Comparison of ENCODE assay signal across 11 cellular contexts in the genomic region with DNA sequence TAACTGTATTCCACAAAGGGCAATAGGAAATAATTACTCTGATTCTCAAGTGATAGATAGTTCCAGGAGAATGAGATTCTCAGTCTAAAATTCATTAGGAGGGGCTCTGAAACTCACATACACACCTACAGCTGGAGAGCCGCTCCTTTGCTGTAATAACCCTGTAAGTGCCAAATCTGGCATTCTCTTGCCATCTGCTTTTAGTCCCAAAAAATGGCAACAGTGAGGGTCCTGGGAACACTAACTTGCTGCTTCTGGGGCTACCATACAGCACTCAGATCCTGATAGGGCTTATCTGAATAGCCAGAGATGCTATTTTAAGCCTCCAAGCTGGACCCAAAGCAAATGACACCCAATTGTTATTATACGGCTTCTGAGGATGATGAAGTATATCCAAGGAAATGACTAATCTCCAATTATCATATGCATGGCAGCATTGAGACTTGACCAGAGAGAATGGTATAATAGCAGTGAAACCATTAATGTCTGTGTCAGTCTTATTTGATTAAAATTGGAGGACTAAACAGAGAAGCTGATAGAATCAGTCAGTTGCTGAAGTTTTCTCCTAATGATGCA.
A peak's percentile ranks its signal among the peaks of the same experiment; 100 is the strongest.
DNase-seq lines count a peak whose midpoint lies in the region; ATAC-seq and TF ChIP-seq lines count a peak whose summit lies in the region.
"Had no signal": no experiment of that assay in that cellular context is flagged by ENCODE, and none has a peak within 500 bp of the region (broad histone marks: within the 10 kb centered on the region; RNA-seq: fewer than 3 reads in every experiment).

No MANE protein-coding gene starts in this region.

- H2BK20ac ChIP-seq in IMR-90 (ENCODE audit: low read depth, low read length) = peak overlapping the region; percentile 84

- H3K23ac ChIP-seq in IMR-90 (ENCODE audit: low read depth, low read length) = peak overlapping the region; percentile 54; the same call in 1 of the 2 replicates

- peak overlapping the region in 1 of 2 donors; percentile 46 for H3K4me3 Mint-ChIP-seq in CD14-positive monocyte
- H3K4me3 Mint-ChIP-seq in activated T-helper 1 cell treated with anti-CD3 and anti-CD28 coated beads, Interleukin-12 subunit alpha, Interleukin-12 subunit beta, Interleukin-2, Interleukin-4 antibody, amounts not matched to agents 30 ng/mL and 10 ng/mL and 1 ng/mL, durations not matched to agents 14 hours and 24 hours and 36 hours = no peak overlapping the region

- peak overlapping the region; percentile 59 for H2BK5ac ChIP-seq in IMR-90 (ENCODE audit: low read depth, low read length, poor library complexity, severe bottlenecking)

- H3K36me3 Mint-ChIP-seq in CD14-positive monocyte = no peaks in the 10 kb centered on the region
- no peaks in the 10 kb centered on the region for H3K36me3 Mint-ChIP-seq in activated T-helper 1 cell treated with anti-CD3 and anti-CD28 coated beads, Interleukin-12 subunit alpha, Interleukin-12 subunit beta, Interleukin-2, Interleukin-4 antibody, amounts not matched to agents 30 ng/mL and 10 ng/mL and 1 ng/mL, durations not matched to agents 14 hours and 24 hours and 36 hours (ENCODE audit: low read depth)

- peak overlapping the region; percentile 49; the same call in 1 of the 2 replicates for H3K4me2 ChIP-seq in IMR-90 (ENCODE audit: low read depth, low read length)

- no peak overlapping the region for H3K4me3 ChIP-seq in IMR-90 (ENCODE audit: insufficient read depth, low read depth, low read length)
- H3K4me3 ChIP-seq in brain microvascular endothelial cell (ENCODE audit: low read depth, low read length) = no peak overlapping the region

- peaks cover 0 to 2% (median 0%) of the 10 kb centered on the region in 7 donors for H3K9me3 Mint-ChIP-seq in CD14-positive monocyte
- no peaks in the 10 kb centered on the region for H3K9me3 Mint-ChIP-seq in activated T-helper 1 cell treated with anti-CD3 and anti-CD28 coated beads, Interleukin-12 subunit alpha, Interleukin-12 subunit beta, Interleukin-2, Interleukin-4 antibody, amounts not matched to agents 30 ng/mL and 10 ng/mL and 1 ng/mL, durations not matched to agents 14 hours and 24 hours and 36 hours

- H3K4ac ChIP-seq in IMR-90 (ENCODE audit: low read depth, low read length) = peak overlapping the region; percentile 91

- intact Hi-C loops in CD14-positive monocyte (cut with micrococcal nuclease) = loop anchor here in 1 of 2 donors (5.0 kb wide), 1 partner anchor 83 kb away; no protein-coding TSS in a partner anchor
- intact Hi-C loops in IMR-90 (cut with micrococcal nuclease) = no loop called here
- intact Hi-C loops in activated T-helper 1 cell treated with anti-CD3 and anti-CD28 coated beads, Interleukin-12 subunit alpha, Interleukin-12 subunit beta, Interleukin-2, Interleukin-4 antibody, amounts not matched to agents 30 ng/mL and 10 ng/mL and 1 ng/mL, durations not matched to agents 14 hours and 24 hours and 36 hours (cut with micrococcal nuclease) = no loop called here

- H2AK5ac ChIP-seq in IMR-90 (ENCODE audit: low read depth, low read length) = peak overlapping the region; percentile 89

- no peaks in the 10 kb centered on the region; the same call in 1 of the 2 replicates for H4K20me1 ChIP-seq in IMR-90 (ENCODE audit: insufficient read depth, low read length)

- H3K4me1 ChIP-seq in IMR-90 (ENCODE audit: control insufficient read depth, insufficient read depth, low read length) = peaks cover 16% of the 10 kb centered on the region

- no CpG with 5 or more reads among the region's 2 CpGs for WGBS in IMR-90 (ENCODE audit: extremely low coverage in 2 of 2, insufficient read length in 1 of 2), 2 experiments

- no peak for DNase-seq in CD14-positive monocyte (ENCODE audit: low spot score)
- DNase-seq in IMR-90 = peak; percentile 41
- peak; percentile 54 for DNase-seq in brain microvascular endothelial cell
- peak; percentile 79 for DNase-seq in kidney tubule cell (ENCODE audit: low spot score)
- no peak for DNase-seq in activated T-cell treated with anti-CD3 and anti-CD28 coated beads, Interleukin-2, amount 50 U/mL, for 1 hour
- no peak for DNase-seq in activated effector memory CD4-positive, alpha-beta T cell treated with Interleukin-2 at 50 U/mL for 16 hours
- DNase-seq in activated T-helper 1 cell treated with anti-CD3 and anti-CD28 coated beads, Interleukin-12 subunit alpha, Interleukin-12 subunit beta, Interleukin-2, Interleukin-4 antibody, amounts not matched to agents 30 ng/mL and 10 ng/mL and 1 ng/mL, durations not matched to agents 14 hours and 24 hours and 36 hours (ENCODE audit: low spot score) = no peak
- DNase-seq: amygdala; NCI-H187; stimulated activated CD4-positive, alpha-beta T cell treated with anti-CD3 and anti-CD28 coated beads, Interleukin-12 subunit alpha, Interleukin-12 subunit beta, amount 100 ng/mL, for 4 hours had no signal

- ATAC-seq in IMR-90 (ENCODE audit: low read depth) = no peak
- no peak for ATAC-seq in GM18520 (IDR thresholded peaks at IDR 0.05; ENCODE audit: unreplicated experiment)

- no peak overlapping the region for H3K9ac ChIP-seq in IMR-90 (ENCODE audit: low read depth, low read length)

- POLR2A ChIA-PET in IMR-90 (lab: Charles Lee; ENCODE audit: unreplicated experiment) = no interaction called here

- TF ChIP-seq CTCF in CD14-positive monocyte (IDR thresholded peaks at IDR 0.05) (no peak), IMR-90 (conservative IDR thresholded peaks at IDR 0.05; ENCODE audit: low read depth, low read length) (no peak), brain microvascular endothelial cell (IDR thresholded peaks at IDR 0.05; ENCODE audit: low read depth, low read length, missing control alignments) (no peak)

- H2BK120ac ChIP-seq in IMR-90 (ENCODE audit: low read depth, low read length) = peak overlapping the region; percentile 77; the same call in 1 of the 2 replicates

- H4K91ac ChIP-seq in IMR-90 (ENCODE audit: insufficient read depth, low read depth, low read length) = peak overlapping the region; percentile 59

- dilution Hi-C loops in IMR-90 (cut with HindIII; ENCODE audit: low sequenced_read_pairs, unreplicated experiment) = no loop called here

- peaks cover 12% of the 10 kb centered on the region for H3K9me1 ChIP-seq in IMR-90 (ENCODE audit: insufficient read depth, low read length)

- in situ Hi-C loops in IMR-90 (cut with MboI; ENCODE audit: low sequenced_read_pairs) = no loop called here
- in situ Hi-C loops in brain microvascular endothelial cell (cut with HindIII; ENCODE audit: low pct_ligation_motif_present, low sequenced_read_pairs) = no loop called here

- TF ChIP-seq POLR2A in IMR-90 (IDR thresholded peaks at IDR 0.05; ENCODE audit: low read depth, low read length) = no peak

- H3K36me3 ChIP-seq in IMR-90 (ENCODE audit: control insufficient read depth, insufficient read depth, low read length) (no peaks in the 10 kb centered on the region), brain microvascular endothelial cell (replicated peaks) (no peaks in the 10 kb centered on the region)

- CTCF ChIA-PET in IMR-90 (lab: Yijun Ruan, JAX) = interaction anchor here (0.7 to 1.5 kb wide), 2 partner anchors 14 to 123 kb away, joined by 3 to 4 read pairs; no protein-coding TSS in a partner anchor

- H2AFZ ChIP-seq in IMR-90 (replicated peaks; ENCODE audit: low read length, poor library complexity) = no peak overlapping the region

- H3K4me1 Mint-ChIP-seq in CD14-positive monocyte = peaks cover 24% of the 10 kb centered on the region
- peaks cover 8% of the 10 kb centered on the region for H3K4me1 Mint-ChIP-seq in activated T-helper 1 cell treated with anti-CD3 and anti-CD28 coated beads, Interleukin-12 subunit alpha, Interleukin-12 subunit beta, Interleukin-2, Interleukin-4 antibody, amounts not matched to agents 30 ng/mL and 10 ng/mL and 1 ng/mL, durations not matched to agents 14 hours and 24 hours and 36 hours (ENCODE audit: low read depth)

- H2BK15ac ChIP-seq in IMR-90 (ENCODE audit: low read depth, low read length) = peak overlapping the region; percentile 66; the same call in 1 of the 3 replicates

- H3K9me3 ChIP-seq in IMR-90 (ENCODE audit: control insufficient read depth, insufficient read depth, low read length) = no peaks in the 10 kb centered on the region

- peak overlapping the region; percentile 43; the same call in 1 of the 2 replicates for H4K5ac ChIP-seq in IMR-90 (ENCODE audit: low read depth, low read length)

- H3K27ac ChIP-seq in IMR-90 (ENCODE audit: insufficient read depth, low read length) (0 out of 2 replicates have a peak overlapping the region, but pooled peaks have one; percentile 26), brain microvascular endothelial cell (peak overlapping the region; percentile 85)

- H2AK9ac ChIP-seq in IMR-90 (replicated peaks; ENCODE audit: low read depth, low read length, poor library complexity) = no peak overlapping the region

- peak overlapping the region; percentile 93 for H3K18ac ChIP-seq in IMR-90 (ENCODE audit: low read depth, low read length)

- H3K27me3 Mint-ChIP-seq in CD14-positive monocyte (ENCODE audit: low read depth in 3 of 3) = no peaks in the 10 kb centered on the region
- H3K27me3 Mint-ChIP-seq in activated T-helper 1 cell treated with anti-CD3 and anti-CD28 coated beads, Interleukin-12 subunit alpha, Interleukin-12 subunit beta, Interleukin-2, Interleukin-4 antibody, amounts not matched to agents 30 ng/mL and 10 ng/mL and 1 ng/mL, durations not matched to agents 14 hours and 24 hours and 36 hours (ENCODE audit: insufficient read depth) = peaks cover 2% of the 10 kb centered on the region

- H3K27ac Mint-ChIP-seq in CD14-positive monocyte = peak overlapping the region; percentile 83 to 94 (median 89)
- no peak overlapping the region for H3K27ac Mint-ChIP-seq in activated T-helper 1 cell treated with anti-CD3 and anti-CD28 coated beads, Interleukin-12 subunit alpha, Interleukin-12 subunit beta, Interleukin-2, Interleukin-4 antibody, amounts not matched to agents 30 ng/mL and 10 ng/mL and 1 ng/mL, durations not matched to agents 14 hours and 24 hours and 36 hours

- H4K8ac ChIP-seq in IMR-90 (ENCODE audit: low read depth in 2 of 2, low read length in 2 of 2) = peak overlapping the region in 1 of 2 experiments; percentile 65; a peak in 2 of 4 replicates

- BruUV-seq in IMR-90 (replicated peaks; lab: Mats Ljungman, UMichigan) = no TSS peak

- H3K79me1 ChIP-seq in IMR-90 (ENCODE audit: low read depth in 1 of 2, low read length in 2 of 2) = peaks cover 0 to 8% of the 10 kb centered on the region in 2 experiments; a peak in 1 of 4 replicates

- H3K27me3 ChIP-seq in IMR-90 (ENCODE audit: control insufficient read depth, insufficient read depth, low read length) = no peaks in the 10 kb centered on the region
- no peaks in the 10 kb centered on the region for H3K27me3 ChIP-seq in brain microvascular endothelial cell (replicated peaks)

- TF ChIP-seq RAD21 in IMR-90 (IDR thresholded peaks at IDR 0.05; ENCODE audit: low read length) = no peak

- no peak overlapping the region for H3K56ac ChIP-seq in IMR-90 (ENCODE audit: extremely low read depth, insufficient read depth, low read length)

- peak overlapping the region; percentile 83 for H3K14ac ChIP-seq in IMR-90 (replicated peaks; ENCODE audit: low read depth, low read length)

TF ChIP-seq in IMR-90, 13 proteins besides CTCF, POLR2A, EP300 and RAD21 (continues in another document):
- TF ChIP-seq RCOR1 (IDR thresholded peaks at IDR 0.05; ENCODE audit: insufficient replicate concordance, low read length) = no peak
- TF ChIP-seq MAFK (IDR thresholded peaks at IDR 0.05; ENCODE audit: low read depth, low read length) = no peak
- TF ChIP-seq FOS (IDR thresholded peaks at IDR 0.05; ENCODE audit: low read depth, low read length) = no peak
- no peak for TF ChIP-seq SMC3 (IDR thresholded peaks at IDR 0.05; ENCODE audit: low read depth, low read length)

Comparison
In these comparisons a context has a peak if more than half of its experiments do, and no peak if none do; other contexts are left out.
1. DNase-seq: peak in IMR-90 (single experiment), brain microvascular endothelial cell (single experiment) and kidney tubule cell (single experiment); none in CD14-positive monocyte (single experiment), activated T-cell treated with anti-CD3 and anti-CD28 coated beads, Interleukin-2, amount 50 U/mL, for 1 hour (single experiment), activated effector memory CD4-positive, alpha-beta T cell treated with Interleukin-2 at 50 U/mL for 16 hours (single experiment) and activated T-helper 1 cell treated with anti-CD3 and anti-CD28 coated beads, Interleukin-12 subunit alpha, Interleukin-12 subunit beta, Interleukin-2, Interleukin-4 antibody, amounts not matched to agents 30 ng/mL and 10 ng/mL and 1 ng/mL, durations not matched to agents 14 hours and 24 hours and 36 hours (single experiment).